Comparison of ENCODE assay signal across 8 cellular contexts in the genomic region with DNA sequence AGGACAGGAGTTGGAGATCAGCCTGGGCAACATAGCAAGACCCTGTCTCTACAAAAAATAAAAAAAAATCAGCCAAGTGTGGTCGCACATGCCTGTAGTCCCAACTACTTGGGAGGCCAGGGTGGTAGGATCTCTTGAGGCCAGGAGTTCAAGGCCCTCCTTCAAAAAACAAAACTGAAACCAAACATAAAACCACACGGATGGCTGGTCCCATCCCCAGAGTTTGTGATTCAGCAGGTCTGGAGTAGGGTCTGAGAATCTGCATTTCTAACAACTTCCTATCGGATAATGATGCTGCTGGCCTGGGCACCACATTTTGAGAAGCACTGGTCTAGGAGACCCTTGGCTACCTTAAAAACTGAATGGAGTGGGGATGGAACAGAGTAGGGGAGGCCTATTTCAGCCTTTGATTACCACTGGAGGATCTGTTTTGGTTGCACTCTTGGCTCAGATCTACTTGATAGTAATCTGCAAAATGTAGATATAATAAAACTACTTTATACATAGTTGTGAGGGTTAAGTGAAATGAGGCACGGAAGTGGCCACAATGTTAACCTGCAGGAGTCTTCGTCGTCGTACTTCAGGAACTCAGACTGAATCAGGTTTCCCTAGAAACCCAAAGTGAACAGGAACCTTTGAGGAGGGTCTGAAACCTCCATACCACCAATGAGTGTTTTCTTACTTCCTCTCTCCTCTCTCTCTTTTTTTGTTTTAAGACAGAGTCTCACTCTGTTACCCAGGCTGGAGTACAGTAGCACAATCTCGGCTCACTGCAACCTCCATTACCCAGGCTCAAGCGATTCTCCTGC. TPM values are rescaled to one million over a fixed set of nuclear protein-coding genes. Genes with fewer than 3 reads are reported as not detected.
DNase-seq lines count a peak whose midpoint lies in the region; ATAC-seq and TF ChIP-seq lines count a peak whose summit lies in the region.

No MANE protein-coding gene starts in this region.

- TF ChIP-seq CTCF in transverse colon (IDR thresholded peaks at IDR 0.05), result no peak

- peak; percentile 50 for DNase-seq in activated naive CD8-positive, alpha-beta T cell treated with anti-CD3 and anti-CD28 coated beads, Interleukin-2, amount 10 ng/mL, durations not matched to agents 7 days and 5 days
- DNase-seq in germinal center (ENCODE audit: low spot score), result no peak
- DNase-seq in transverse colon, result no peak
- DNase-seq in T-helper 9 cell, result no peak
- DNase-seq in iPS-NIHi11 (ENCODE audit: low spot score), result no peak

- no peaks in the 10 kb centered on the region for H3K36me3 ChIP-seq in transverse colon

- no peak overlapping the region for H3K4me3 ChIP-seq in transverse colon

- no peaks in the 10 kb centered on the region for H3K9me3 ChIP-seq in transverse colon

- POLR2A ChIA-PET in activated naive CD8-positive, alpha-beta T cell treated with anti-CD3 and anti-CD28 coated beads, Interleukin-2, amount 10 ng/mL, durations not matched to agents 7 days and 5 days (lab: Charles Lee), result interaction anchor here (0.6 to 12.4 kb wide), 2 partner anchors 14 to 24 kb away, joined by 4 to 256 read pairs; a partner anchor contains a TSS

- H3K4me1 Mint-ChIP-seq in activated naive CD8-positive, alpha-beta T cell treated with anti-CD3 and anti-CD28 coated beads, Interleukin-2, amount 10 ng/mL, durations not matched to agents 7 days and 5 days, result peaks cover 60% of the 10 kb centered on the region

- WGBS in transverse colon (ENCODE audit: low coverage in 1 of 2), 2 donors, result 53 to 63% methylated on average over 6 to 9 of the region's 9 CpGs

- H3K9me3 Mint-ChIP-seq in activated naive CD8-positive, alpha-beta T cell treated with anti-CD3 and anti-CD28 coated beads, Interleukin-2, amount 10 ng/mL, durations not matched to agents 7 days and 5 days, result peaks cover 2% of the 10 kb centered on the region

- TF ChIP-seq EP300 in transverse colon (IDR thresholded peaks at IDR 0.05; ENCODE audit: low read depth), result no peak

- no peaks in the 10 kb centered on the region for H3K27me3 Mint-ChIP-seq in activated naive CD8-positive, alpha-beta T cell treated with anti-CD3 and anti-CD28 coated beads, Interleukin-2, amount 10 ng/mL, durations not matched to agents 7 days and 5 days

- H3K27ac Mint-ChIP-seq in activated naive CD8-positive, alpha-beta T cell treated with anti-CD3 and anti-CD28 coated beads, Interleukin-2, amount 10 ng/mL, durations not matched to agents 7 days and 5 days, result peak overlapping the region; percentile 97

- ATAC-seq in GM18498 (IDR thresholded peaks at IDR 0.05; ENCODE audit: unreplicated experiment), result peak; percentile 90
- ATAC-seq in GM21390 (IDR thresholded peaks at IDR 0.05; ENCODE audit: unreplicated experiment), result peak; percentile 93
- ATAC-seq in HG03280 (IDR thresholded peaks at IDR 0.05; ENCODE audit: unreplicated experiment), result peak; percentile 67
- peak; percentile 80 for ATAC-seq in activated naive CD8-positive, alpha-beta T cell treated with anti-CD3 and anti-CD28 coated beads, Interleukin-2, amount 10 ng/mL, durations not matched to agents 7 days and 5 days (ENCODE audit: low read depth)

- peaks cover 15% of the 10 kb centered on the region for H3K36me3 Mint-ChIP-seq in activated naive CD8-positive, alpha-beta T cell treated with anti-CD3 and anti-CD28 coated beads, Interleukin-2, amount 10 ng/mL, durations not matched to agents 7 days and 5 days

- in situ Hi-C loops in transverse colon (cut with MboI; ENCODE audit: low pct_ligation_motif_present in 1 of 4, low pct_unique_long_range_greater_than_20kb in 1 of 4, low sequenced_read_pairs in 3 of 4), result no loop called here

- no peak overlapping the region for H3K27ac ChIP-seq in transverse colon

- intact Hi-C loops in transverse colon (cut with DNase I; ENCODE audit: low total_unique reads), result no loop called here

- peaks cover 0 to 5% (median 0%) of the 10 kb centered on the region in 4 donors for H3K4me1 ChIP-seq in transverse colon

- no peaks in the 10 kb centered on the region for H3K27me3 ChIP-seq in transverse colon

- TF ChIP-seq POLR2A in transverse colon (IDR thresholded peaks at IDR 0.05), result no peak

- peak overlapping the region; percentile 77 for H3K4me3 Mint-ChIP-seq in activated naive CD8-positive, alpha-beta T cell treated with anti-CD3 and anti-CD28 coated beads, Interleukin-2, amount 10 ng/mL, durations not matched to agents 7 days and 5 days

RNA-seq across cellular contexts. Expression of a gene that starts 25.5 kb away (rescaled TPM):
- 10 to 100 TPM; 71.0 to 78.8 TPM for total RNA-seq in activated naive CD8-positive, alpha-beta T cell treated with anti-CD3 and anti-CD28 coated beads, Interleukin-2, amount 10 ng/mL, durations not matched to agents 7 days and 5 days
- total RNA-seq in transverse colon, result 100 to 1,000 TPM in 1 of 4 donors, 10 to 100 TPM in 3; 41.6 to 105 (median 65.2) TPM
